In the genomic region with DNA sequence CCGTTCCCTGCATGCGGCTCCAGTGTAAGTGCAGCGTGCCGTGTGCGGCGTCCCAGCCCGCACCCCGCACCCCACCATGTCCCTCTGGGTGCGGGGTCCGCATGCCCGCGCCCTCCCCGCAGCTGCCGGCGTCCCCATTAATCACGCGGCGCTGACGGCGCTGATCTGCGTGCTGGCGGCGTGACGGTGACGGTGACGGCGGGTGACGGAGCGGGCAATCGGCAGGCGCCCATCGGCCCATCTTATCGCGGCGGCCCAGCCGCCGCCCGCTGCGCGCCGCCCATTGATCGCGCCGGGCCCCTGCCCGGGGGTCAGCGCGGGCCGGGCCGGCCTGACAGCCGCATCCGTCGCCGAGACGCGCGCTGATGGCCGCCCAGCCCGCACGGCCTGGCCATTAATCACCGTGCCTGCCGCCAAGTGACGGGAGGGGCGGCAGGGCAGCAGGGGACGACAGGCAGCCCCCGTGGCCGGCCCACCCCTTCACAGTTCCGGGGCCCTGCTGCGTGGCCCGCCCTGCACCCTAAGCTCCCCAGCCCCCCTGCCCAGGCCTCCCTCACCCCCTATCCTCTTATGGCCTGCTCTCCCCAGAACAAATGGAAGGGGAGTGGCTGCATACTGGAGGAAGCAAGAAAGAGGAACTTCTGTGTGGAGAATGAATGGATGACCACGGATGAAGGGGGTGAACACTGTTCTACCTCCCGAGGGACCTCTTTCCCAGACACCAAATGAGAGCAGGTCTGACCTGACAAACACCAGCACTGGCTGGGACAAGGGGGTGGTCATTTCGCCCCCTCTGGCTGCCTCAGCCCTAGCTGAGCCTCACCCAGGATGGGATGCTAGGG, we compare ENCODE assay signal across 8 cellular contexts. TPM values are rescaled to one million over a fixed set of nuclear protein-coding genes. Genes with fewer than 3 reads are reported as not detected.
A peak's percentile ranks its signal among the peaks of the same experiment; 100 is the strongest.
DNase-seq lines count a peak whose midpoint lies in the region; ATAC-seq and TF ChIP-seq lines count a peak whose summit lies in the region.

No MANE protein-coding gene starts in this region.

- H3K27me3 ChIP-seq in CD8-positive, alpha-beta memory T cell (ENCODE audit: insufficient read depth, low read length, poor library complexity, severe bottlenecking), result no peaks in the 10 kb centered on the region
- H3K27me3 ChIP-seq in lung (ENCODE audit: control insufficient read depth, insufficient read depth) (no peaks in the 10 kb centered on the region), MG63 (no peaks in the 10 kb centered on the region)

- CTCF ChIA-PET in CD8-positive, alpha-beta memory T cell (lab: Charles Lee), result interaction anchor here (1.0 to 3.0 kb wide), 8 partner anchors 9 to 57 kb away, joined by 3 to 15 read pairs (median 4); no protein-coding TSS in a partner anchor

- peaks cover 6 to 19% (median 8%) of the 10 kb centered on the region in 3 donors for H3K4me1 Mint-ChIP-seq in CD8-positive, alpha-beta memory T cell
- peaks cover 21% of the 10 kb centered on the region for H3K4me1 Mint-ChIP-seq in stimulated activated naive CD8-positive, alpha-beta T cell treated with anti-CD3 and anti-CD28 coated beads, Interleukin-15, amount 100 ng/mL, for 72 hours

- peaks cover 16% of the 10 kb centered on the region for H3K4me1 ChIP-seq in CD8-positive, alpha-beta memory T cell (ENCODE audit: insufficient read depth, low read length)
- peaks cover 0 to 17% of the 10 kb centered on the region in 2 donors for H3K4me1 ChIP-seq in lung (ENCODE audit: control insufficient read depth in 2 of 2, insufficient read depth in 2 of 2, low read length in 2 of 2)

- H3K27ac ChIP-seq in CD8-positive, alpha-beta memory T cell (ENCODE audit: low read depth, low read length), result peak overlapping the region; percentile 31
- H3K27ac ChIP-seq in coronary artery, result peak overlapping the region; percentile 59 to 78
- H3K27ac ChIP-seq in lung (ENCODE audit: low read depth in 1 of 2, low read length in 1 of 2), result peak overlapping the region in 1 of 2 donors; percentile 51

- 1 to 6% methylated on average over 68 to 72 of the region's 72 CpGs for WGBS in lung, 2 donors

- peak overlapping the region; percentile 55 for H3K4me3 ChIP-seq in CD8-positive, alpha-beta memory T cell (ENCODE audit: low read length)
- H3K4me3 ChIP-seq in coronary artery, result peak overlapping the region; percentile 81
- peak overlapping the region; percentile 44 for H3K4me3 ChIP-seq in lung
- H3K4me3 ChIP-seq in MG63, result no peak overlapping the region

- POLR2A ChIA-PET in CD8-positive, alpha-beta memory T cell (lab: Charles Lee), result no interaction called here

- TF ChIP-seq CTCF in coronary artery (IDR thresholded peaks at IDR 0.05) (no peak), lung (IDR thresholded peaks at IDR 0.05; ENCODE audit: control extremely low read depth, extremely low read depth) (no peak)

- peaks cover 0 to 2% of the 10 kb centered on the region in 2 donors for H3K27me3 Mint-ChIP-seq in CD8-positive, alpha-beta memory T cell
- H3K27me3 Mint-ChIP-seq in stimulated activated naive CD8-positive, alpha-beta T cell treated with anti-CD3 and anti-CD28 coated beads, Interleukin-15, amount 100 ng/mL, for 72 hours, result no peaks in the 10 kb centered on the region

- peak in 1 of 5 donors; percentile 43 for DNase-seq in CD8-positive, alpha-beta memory T cell
- DNase-seq in OCI-M1 (lab: John Stamatoyannopoulos, UW) (peak; percentile 86), coronary artery (ENCODE audit: low spot score) (peak; percentile 73), lung (ENCODE audit: low spot score) (no peak), MG63 (no peak), NCI-H1694 treated with DMSO at 0.1 percent for 48 hours (lab: John Stamatoyannopoulos, UW) (no peak)
- DNase-seq in stimulated activated naive CD8-positive, alpha-beta T cell treated with anti-CD3 and anti-CD28 coated beads, Interleukin-15, amount 100 ng/mL, for 72 hours, result peak in 1 of 2 donors; percentile 30

- H3K36me3 Mint-ChIP-seq in CD8-positive, alpha-beta memory T cell, result peaks cover 8 to 56% (median 15%) of the 10 kb centered on the region in 3 donors

- H3K9me3 ChIP-seq in CD8-positive, alpha-beta memory T cell (ENCODE audit: low read length), result no peaks in the 10 kb centered on the region
- no peaks in the 10 kb centered on the region for H3K9me3 ChIP-seq in lung (ENCODE audit: control insufficient read depth in 2 of 2, insufficient read depth in 1 of 2, low read length in 1 of 2)
- H3K9me3 ChIP-seq in MG63, result no peaks in the 10 kb centered on the region

- ATAC-seq in lung (ENCODE audit: insufficient read depth, low FRiP score) (no peak), HG03521 (IDR thresholded peaks at IDR 0.05; ENCODE audit: unreplicated experiment) (no peak)
- ATAC-seq in stimulated activated naive CD8-positive, alpha-beta T cell treated with anti-CD3 and anti-CD28 coated beads, Interleukin-15, amount 100 ng/mL, for 72 hours, result peak; percentile 29

- no peak overlapping the region for H3K27ac Mint-ChIP-seq in CD8-positive, alpha-beta memory T cell
- no peak overlapping the region for H3K27ac Mint-ChIP-seq in stimulated activated naive CD8-positive, alpha-beta T cell treated with anti-CD3 and anti-CD28 coated beads, Interleukin-15, amount 100 ng/mL, for 72 hours

- peaks cover 9% of the 10 kb centered on the region for H3K36me3 ChIP-seq in CD8-positive, alpha-beta memory T cell (ENCODE audit: insufficient read depth, low read length)
- H3K36me3 ChIP-seq in lung (ENCODE audit: control insufficient read depth in 2 of 2, insufficient read depth in 2 of 2, low read length in 2 of 2) (peaks cover 5 to 19% of the 10 kb centered on the region in 2 donors), MG63 (peaks cover 82% of the 10 kb centered on the region)

- H3K9me3 Mint-ChIP-seq in CD8-positive, alpha-beta memory T cell, result no peaks in the 10 kb centered on the region
- no peaks in the 10 kb centered on the region for H3K9me3 Mint-ChIP-seq in stimulated activated naive CD8-positive, alpha-beta T cell treated with anti-CD3 and anti-CD28 coated beads, Interleukin-15, amount 100 ng/mL, for 72 hours

- H3K4me3 Mint-ChIP-seq in CD8-positive, alpha-beta memory T cell, result peak overlapping the region in 4 of 7 donors; percentile 37 to 73 (median 62)
- peak overlapping the region; percentile 15 to 78 for H3K4me3 Mint-ChIP-seq in stimulated activated naive CD8-positive, alpha-beta T cell treated with anti-CD3 and anti-CD28 coated beads, Interleukin-15, amount 100 ng/mL, for 72 hours

RNA-seq across cellular contexts. Expression of gene SEC61A1, which starts 24.8 kb away (rescaled TPM):
- total RNA-seq in CD8-positive, alpha-beta memory T cell, result 100 to 1,000 TPM; 200 to 208 TPM
- polyA plus RNA-seq in CD8-positive, alpha-beta memory T cell, result 176 TPM
- 100 to 1,000 TPM; 137 to 270 TPM for total RNA-seq in lung
- polyA plus RNA-seq in lung, result 100 to 1,000 TPM; 139 to 207 TPM
- 287 and 366 TPM in 2 replicates for total RNA-seq in MG63 (2014; rRNA removed; shearing (Covaris generic); ENCODE audit: low replicate concordance)

RNA-seq across cellular contexts. Expression of gene RUVBL1, which starts 46.6 kb away (rescaled TPM):
- total RNA-seq in CD8-positive, alpha-beta memory T cell, result 100 to 1,000 TPM; 114 to 116 TPM
- polyA plus RNA-seq in CD8-positive, alpha-beta memory T cell, result 69.2 TPM
- 10 to 100 TPM; 39.6 to 43.9 TPM for total RNA-seq in lung
- polyA plus RNA-seq in lung, result 10 to 100 TPM; 26.6 to 53.7 TPM
- 207 and 236 TPM in 2 replicates for total RNA-seq in MG63 (2014; rRNA removed; shearing (Covaris generic); ENCODE audit: low replicate concordance)

Comparison
In these comparisons a context has a peak if more than half of its experiments do, and no peak if none do; other contexts are left out.
1. DNase-seq: peak in OCI-M1 (single experiment) and coronary artery (single experiment); none in lung (single experiment), MG63 (single experiment) and NCI-H1694 treated with DMSO at 0.1 percent for 48 hours (single experiment).